Comparison of ENCODE assay signal across 7 cellular contexts in genomic region chr3:31132132-31132769, GRCh38.
DNase-seq lines count a peak whose midpoint lies in the region; ATAC-seq and TF ChIP-seq lines count a peak whose summit lies in the region.

No MANE protein-coding gene starts in this region.

- H3K36me3 ChIP-seq in lung (ENCODE audit: control insufficient read depth in 2 of 2, insufficient read depth in 2 of 2, low read length in 2 of 2) = no peaks in the 10 kb centered on the region

- H3K9me3 ChIP-seq in lung (ENCODE audit: control insufficient read depth in 2 of 2, insufficient read depth in 1 of 2, low read length in 1 of 2) = no peaks in the 10 kb centered on the region

- DNase-seq in G401 (ENCODE audit: low spot score) (peak; percentile 6), Kasumi-1 (lab: John Stamatoyannopoulos, UW) (peak; percentile 29 to 32), MCF 10A (ENCODE audit: unreplicated experiment) (peak; percentile 65), lung (ENCODE audit: low spot score) (no peak), medulla oblongata (ENCODE audit: extremely low spot score) (no peak)

- no TSS peak for BruUV-seq in MCF 10A (replicated peaks; lab: Mats Ljungman, UMichigan)

- H3K27me3 Mint-ChIP-seq in MCF 10A (ENCODE audit: insufficient read depth, unreplicated experiment) = no peaks in the 10 kb centered on the region

- intact Hi-C loops in MCF 10A (cut with micrococcal nuclease) = loop anchor here (1.0 to 10.0 kb wide), 8 partner anchors 162 to 1120 kb away; partner anchors contain the start of gene STT3B

- H3K4me1 ChIP-seq in lung (ENCODE audit: control insufficient read depth in 2 of 2, insufficient read depth in 2 of 2, low read length in 2 of 2) = no peaks in the 10 kb centered on the region

- no peak overlapping the region for H3K4me3 ChIP-seq in lung

- no peak overlapping the region for H3K27ac ChIP-seq in lung (ENCODE audit: low read depth in 1 of 2, low read length in 1 of 2)

- peak; percentile 77 for TF ChIP-seq CTCF in MCF 10A (IDR thresholded peaks at IDR 0.05; ENCODE audit: unreplicated experiment)
- peak; percentile 11 for TF ChIP-seq CTCF in lung (IDR thresholded peaks at IDR 0.05; ENCODE audit: control extremely low read depth, extremely low read depth)

- no peak overlapping the region for H3K27ac Mint-ChIP-seq in MCF 10A (ENCODE audit: low read depth, unreplicated experiment)

- in situ Hi-C loops in G401 (cut with HindIII; ENCODE audit: low sequenced_read_pairs) = no loop called here

- H3K36me3 Mint-ChIP-seq in MCF 10A (ENCODE audit: insufficient read depth, unreplicated experiment) = no peaks in the 10 kb centered on the region

- no peaks in the 10 kb centered on the region for H3K27me3 ChIP-seq in lung (ENCODE audit: control insufficient read depth, insufficient read depth)

- no peaks in the 10 kb centered on the region for H3K9me3 Mint-ChIP-seq in MCF 10A (ENCODE audit: unreplicated experiment)

- no peak overlapping the region for H3K4me3 Mint-ChIP-seq in MCF 10A (ENCODE audit: unreplicated experiment)

- CTCF ChIA-PET in MCF 10A (lab: Yijun Ruan, JAX) = interaction anchor here (0.6 to 2.7 kb wide), 27 partner anchors 11 to 1155 kb away, joined by 3 to 45 read pairs (median 4); no protein-coding TSS in a partner anchor

- POLR2A ChIA-PET in MCF 10A (lab: Yijun Ruan, JAX) = interaction anchor here (0.6 to 2.4 kb wide), 5 partner anchors 27 to 166 kb away, joined by 3 to 11 read pairs (median 4); no protein-coding TSS in a partner anchor

- 71 to 81% methylated on average over 2 of the region's 2 CpGs for WGBS in lung, 2 donors

- no peaks in the 10 kb centered on the region for H3K4me1 Mint-ChIP-seq in MCF 10A (ENCODE audit: insufficient read depth, unreplicated experiment)

- ATAC-seq in GM21515 (IDR thresholded peaks at IDR 0.05; ENCODE audit: unreplicated experiment) = peak; percentile 56
- no peak for ATAC-seq in lung (ENCODE audit: insufficient read depth, low FRiP score)
- no peak for ATAC-seq in GM19023 (IDR thresholded peaks at IDR 0.05; ENCODE audit: unreplicated experiment)

Comparison
In these comparisons a context has a peak if more than half of its experiments do, and no peak if none do; other contexts are left out.
1. DNase-seq: peak in G401 (single experiment), Kasumi-1 (2 of 2) and MCF 10A (single experiment); none in lung (single experiment) and medulla oblongata (single experiment).